Comparison of ENCODE assay signal across 24 cellular contexts in genomic region chr16:54175169-54175551, GRCh38.
DNase-seq lines count a peak whose midpoint lies in the region; ATAC-seq and TF ChIP-seq lines count a peak whose summit lies in the region.
"Had no signal": no experiment of that assay in that cellular context is flagged by ENCODE, and none has a peak within 500 bp of the region (broad histone marks: within the 10 kb centered on the region; RNA-seq: fewer than 3 reads in every experiment).

No MANE protein-coding gene starts in this region.

- peak overlapping the region; percentile 66 for H2AFZ ChIP-seq in ACC112 (ENCODE audit: low read length, unreplicated experiment)
- H2AFZ ChIP-seq in GM23248, result peak overlapping the region; percentile 89

- 49 to 50% methylated on average over 9 of the region's 9 CpGs for WGBS in GM23248 (ENCODE audit: low coverage in 1 of 2, low lambda C conversion rate in 2 of 2, missing lambda C conversion rate in 2 of 2), 2 experiments

- no peak for TF ChIP-seq CTCF in mesothelial cell of epicardium (IDR thresholded peaks at IDR 0.05; ENCODE audit: unreplicated experiment)
- TF ChIP-seq CTCF in mucosa of descending colon (IDR thresholded peaks at IDR 0.05), result no peak

- H3K4me3 Mint-ChIP-seq in mesothelial cell of epicardium, result no peak overlapping the region
- H3K4me3 Mint-ChIP-seq: activated CD8-positive, alpha-beta T cell treated with anti-CD3 and anti-CD28 coated beads for 36 hours; activated T-cell treated with anti-CD3 and anti-CD28 coated beads, Interleukin-2, amount 50 U/mL, for 24 hours; CD8-positive, alpha-beta T cell; naive B cell had no signal

- H3K9ac ChIP-seq in GM23248 (no peak overlapping the region), adipocyte (ENCODE audit: low read length) (peak overlapping the region; percentile 36)
- H3K9ac ChIP-seq: SK-N-SH had no signal

- peaks cover 87% of the 10 kb centered on the region for H3K4me1 Mint-ChIP-seq in mesothelial cell of epicardium
- H3K4me1 Mint-ChIP-seq: naive B cell had no signal

- H3K27me3 ChIP-seq in ACC112 (ENCODE audit: insufficient read depth, low read length) (no peaks in the 10 kb centered on the region), GM23248 (replicated peaks; ENCODE audit: insufficient read depth) (no peaks in the 10 kb centered on the region), adipocyte (replicated peaks; ENCODE audit: control insufficient read depth, insufficient read depth, low read length) (no peaks in the 10 kb centered on the region)
- H3K27me3 ChIP-seq: upper lobe of left lung had no signal

- no peak for ATAC-seq in mucosa of descending colon
- ATAC-seq: activated CD8-positive, alpha-beta T cell treated with anti-CD3 and anti-CD28 coated beads for 36 hours; CD8-positive, alpha-beta T cell; stimulated activated naive CD8-positive, alpha-beta T cell treated with anti-CD3 and anti-CD28 coated beads, Interleukin-15, Interleukin-2, amounts not matched to agents 100 U/mL and 50 U/mL, for 24 hours had no signal

- H3K79me2 ChIP-seq in ACC112 (ENCODE audit: control insufficient read depth, insufficient read depth, low read length, unreplicated experiment) (no peaks in the 10 kb centered on the region), GM23248 (ENCODE audit: insufficient read depth) (no peaks in the 10 kb centered on the region)

- H3K9me3 ChIP-seq in GM23248 (ENCODE audit: low read depth) (no peaks in the 10 kb centered on the region), adipocyte (ENCODE audit: control insufficient read depth, low read length) (no peaks in the 10 kb centered on the region), mucosa of descending colon (no peaks in the 10 kb centered on the region)
- H3K9me3 ChIP-seq: prostate gland, SK-N-SH, upper lobe of left lung had no signal

- in situ Hi-C loops in GM23248 (cut with MboI), result loop anchor here (10.0 kb wide), 1 partner anchor 400 kb away; no protein-coding TSS in a partner anchor

- intact Hi-C loops in mucosa of descending colon (cut with DNase I, micrococcal nuclease), result no loop called here

- H3K4me1 ChIP-seq in ACC112 (ENCODE audit: control insufficient read depth, insufficient read depth, low read length, unreplicated experiment) (no peaks in the 10 kb centered on the region), GM23248 (ENCODE audit: insufficient read depth) (peaks cover 8% of the 10 kb centered on the region; the same call in 1 of the 2 replicates), adipocyte (ENCODE audit: control insufficient read depth, insufficient read depth, low read length) (peaks cover 14% of the 10 kb centered on the region), mucosa of descending colon (ENCODE audit: low read depth) (peaks cover 4% of the 10 kb centered on the region)
- H3K4me1 ChIP-seq: prostate gland had no signal

- no peaks in the 10 kb centered on the region for H3K9me3 Mint-ChIP-seq in mesothelial cell of epicardium
- H3K9me3 Mint-ChIP-seq: activated CD8-positive, alpha-beta T cell treated with anti-CD3 and anti-CD28 coated beads for 36 hours; activated T-cell treated with anti-CD3 and anti-CD28 coated beads, Interleukin-2, amount 50 U/mL, for 24 hours; CD8-positive, alpha-beta T cell had no signal

- no peak overlapping the region for H3K27ac ChIP-seq in ACC112 (ENCODE audit: low read depth, low read length)
- no peak overlapping the region for H3K27ac ChIP-seq in GM23248
- H3K27ac ChIP-seq: prostate gland, upper lobe of left lung had no signal

- no peaks in the 10 kb centered on the region for H4K20me1 ChIP-seq in GM23248 (ENCODE audit: insufficient read depth)

- DNase-seq in GM23248 (no peak), adipocyte (ENCODE audit: low read depth) (no peak), mesothelial cell of epicardium (ENCODE audit: low spot score in 2 of 2, unreplicated experiment in 2 of 2) (no peak), DMS 273 (lab: John Stamatoyannopoulos, UW; ENCODE audit: unreplicated experiment) (no peak), T1000 (lab: John Stamatoyannopoulos, UW) (no peak), mucosa of descending colon (no peak), mesenteric fat pad (ENCODE audit: low spot score) (no peak)
- DNase-seq: activated CD8-positive, alpha-beta T cell treated with anti-CD3 and anti-CD28 coated beads for 36 hours; activated naive CD4-positive, alpha-beta T cell; activated T-cell treated with anti-CD3 and anti-CD28 coated beads, Interleukin-2, amount 50 U/mL, for 24 hours; CD8-positive, alpha-beta T cell; cerebellar nuclear complex; HCEC 1CT; hypothalamus; Kasumi-1; naive B cell; NCI-H1436 treated with DMSO at 0.1 percent for 48 hours; NCI-H226; SK-N-SH; stimulated activated CD4-positive, alpha-beta T cell treated with anti-CD3 and anti-CD28 coated beads, Interleukin-4, amount 100 ng/mL, for 1 hour; stimulated activated naive CD8-positive, alpha-beta T cell treated with anti-CD3 and anti-CD28 coated beads, Interleukin-15, Interleukin-2, amounts not matched to agents 100 U/mL and 50 U/mL, for 24 hours; upper lobe of left lung had no signal

- peak overlapping the region; percentile 78 for H3K27ac Mint-ChIP-seq in mesothelial cell of epicardium
- H3K27ac Mint-ChIP-seq: activated CD8-positive, alpha-beta T cell treated with anti-CD3 and anti-CD28 coated beads for 36 hours; activated T-cell treated with anti-CD3 and anti-CD28 coated beads, Interleukin-2, amount 50 U/mL, for 24 hours; CD8-positive, alpha-beta T cell; naive B cell had no signal

- H3K9me2 ChIP-seq in GM23248 (ENCODE audit: insufficient read depth), result no peaks in the 10 kb centered on the region
- H3K9me2 ChIP-seq: SK-N-SH had no signal

- H3F3A ChIP-seq in GM23248 (ENCODE audit: insufficient read depth), result no peaks in the 10 kb centered on the region

- H3K36me3 ChIP-seq in ACC112 (ENCODE audit: insufficient read depth, low read length) (no peaks in the 10 kb centered on the region), GM23248 (ENCODE audit: low read depth) (no peaks in the 10 kb centered on the region), adipocyte (ENCODE audit: control insufficient read depth, insufficient read depth, low read length, severe bottlenecking) (no peaks in the 10 kb centered on the region), mucosa of descending colon (ENCODE audit: low read depth) (no peaks in the 10 kb centered on the region)
- H3K36me3 ChIP-seq: prostate gland, upper lobe of left lung had no signal

- H3K4me2 ChIP-seq in GM23248 (ENCODE audit: unreplicated experiment), result peak overlapping the region; percentile 93
- H3K4me2 ChIP-seq: SK-N-SH had no signal

- no peaks in the 10 kb centered on the region for H3K36me3 Mint-ChIP-seq in mesothelial cell of epicardium
- H3K36me3 Mint-ChIP-seq: CD8-positive, alpha-beta T cell; naive B cell had no signal

- H3K4me3 ChIP-seq in ACC112 (ENCODE audit: low read depth, low read length) (peak overlapping the region; percentile 63), GM23248 (peak overlapping the region; percentile 71), adipocyte (ENCODE audit: low read length) (peak overlapping the region; percentile 76), mucosa of descending colon (no peak overlapping the region)
- H3K4me3 ChIP-seq: prostate gland, upper lobe of left lung had no signal

- no peaks in the 10 kb centered on the region for H3K27me3 Mint-ChIP-seq in mesothelial cell of epicardium (ENCODE audit: low read depth)
